In genomic region chr5:57184322-57184721, GRCh38 we compare ENCODE assay signal across 1 cellular context.
TF ChIP-seq lines count a peak whose summit lies in the region.

No MANE protein-coding gene starts in this region.

TF ChIP-seq in H1, 55 proteins besides CTCF, POLR2A, EP300 and RAD21:
- no peak for TF ChIP-seq BRCA1 (IDR thresholded peaks at IDR 0.05; ENCODE audit: low read depth, low read length)
- TF ChIP-seq USF2 (IDR thresholded peaks at IDR 0.05; ENCODE audit: low read length) = peak; percentile 50
- no peak for TF ChIP-seq EGR1 (IDR thresholded peaks at IDR 0.05; ENCODE audit: borderline replicate concordance, low read depth, low read length)
- 0 out of 2 replicates have a peak, but pooled peaks have one; percentile 20 for TF ChIP-seq POLR2AphosphoS5 (IDR thresholded peaks at IDR 0.05; ENCODE audit: low read depth, low read length)
